ENCODE assay signal across 8 cellular contexts in genomic region chr17:309361-309888, GRCh38. TPM values are rescaled to one million over a fixed set of nuclear protein-coding genes. Genes with fewer than 3 reads are reported as not detected.
DNase-seq lines count a peak whose midpoint lies in the region; ATAC-seq and TF ChIP-seq lines count a peak whose summit lies in the region.

No MANE protein-coding gene starts in this region.

- H3K27me3 ChIP-seq in CD4-positive, CD25-positive, alpha-beta regulatory T cell (ENCODE audit: control insufficient read depth, insufficient read depth, low read length), result no peaks in the 10 kb centered on the region

- no peaks in the 10 kb centered on the region for H3K36me3 ChIP-seq in CD4-positive, CD25-positive, alpha-beta regulatory T cell (ENCODE audit: control insufficient read depth, insufficient read depth, low read length)

- no peaks in the 10 kb centered on the region for H3K36me3 Mint-ChIP-seq in CD4-positive, CD25-positive, alpha-beta regulatory T cell
- no peaks in the 10 kb centered on the region for H3K36me3 Mint-ChIP-seq in chondrocyte (ENCODE audit: low read depth)
- no peaks in the 10 kb centered on the region for H3K36me3 Mint-ChIP-seq in naive thymus-derived CD8-positive, alpha-beta T cell

- peak; percentile 30 to 35 for ATAC-seq in CD4-positive, CD25-positive, alpha-beta regulatory T cell (ENCODE audit: low read depth in 2 of 2)
- peak; percentile 69 to 78 for ATAC-seq in naive thymus-derived CD8-positive, alpha-beta T cell
- ATAC-seq in HG02678 (IDR thresholded peaks at IDR 0.05; ENCODE audit: unreplicated experiment) (no peak), GM21717 (IDR thresholded peaks at IDR 0.05; ENCODE audit: unreplicated experiment) (no peak), GM21576 (IDR thresholded peaks at IDR 0.05; ENCODE audit: unreplicated experiment) (no peak)

- no peak overlapping the region for H3K4me3 ChIP-seq in CD4-positive, CD25-positive, alpha-beta regulatory T cell (ENCODE audit: low read depth, low read length)
- H3K4me3 ChIP-seq in Jurkat, Clone E6-1 (ENCODE audit: low read length), result no peak overlapping the region

- no peaks in the 10 kb centered on the region for H3K4me1 Mint-ChIP-seq in CD4-positive, CD25-positive, alpha-beta regulatory T cell
- no peaks in the 10 kb centered on the region for H3K4me1 Mint-ChIP-seq in chondrocyte (ENCODE audit: low read depth)
- peaks cover 0 to 3% (median under 1%) of the 10 kb centered on the region in 4 donors for H3K4me1 Mint-ChIP-seq in naive thymus-derived CD8-positive, alpha-beta T cell

- peak; percentile 78 for TF ChIP-seq CTCF in chondrocyte (IDR thresholded peaks at IDR 0.05)

- H3K27ac Mint-ChIP-seq in CD4-positive, CD25-positive, alpha-beta regulatory T cell, result no peak overlapping the region
- no peak overlapping the region for H3K27ac Mint-ChIP-seq in chondrocyte (ENCODE audit: unreplicated experiment)
- H3K27ac Mint-ChIP-seq in naive thymus-derived CD8-positive, alpha-beta T cell, result no peak overlapping the region

- H3K27ac ChIP-seq in CD4-positive, CD25-positive, alpha-beta regulatory T cell (ENCODE audit: insufficient read depth, low read length, poor library complexity, severe bottlenecking), result no peak overlapping the region

- H3K9me3 Mint-ChIP-seq in CD4-positive, CD25-positive, alpha-beta regulatory T cell, result no peaks in the 10 kb centered on the region
- H3K9me3 Mint-ChIP-seq in chondrocyte (ENCODE audit: low read depth), result no peaks in the 10 kb centered on the region
- H3K9me3 Mint-ChIP-seq in naive thymus-derived CD8-positive, alpha-beta T cell, result peaks cover 0 to 3% (median 0%) of the 10 kb centered on the region in 9 donors

- H3K9me3 ChIP-seq in CD4-positive, CD25-positive, alpha-beta regulatory T cell (ENCODE audit: control insufficient read depth in 2 of 2, low read length in 2 of 2), result no peaks in the 10 kb centered on the region

- H3K27me3 Mint-ChIP-seq in CD4-positive, CD25-positive, alpha-beta regulatory T cell, result no peaks in the 10 kb centered on the region
- peaks cover 10% of the 10 kb centered on the region for H3K27me3 Mint-ChIP-seq in chondrocyte (ENCODE audit: low read depth)
- peaks cover 0 to under 1% (median 0%) of the 10 kb centered on the region in 5 donors for H3K27me3 Mint-ChIP-seq in naive thymus-derived CD8-positive, alpha-beta T cell

- DNase-seq in CD4-positive, CD25-positive, alpha-beta regulatory T cell, result no peak
- peak; percentile 41 for DNase-seq in Jurkat, Clone E6-1 (ENCODE audit: low read depth, low spot score)
- DNase-seq in chondrocyte (ENCODE audit: low spot score) (peak; percentile 59), HUDEP-2 (lab: John Stamatoyannopoulos, UW; ENCODE audit: unreplicated experiment in 76 of 76) (no peak)
- peak in 6 of 10 donors; percentile 25 to 47 (median 30) for DNase-seq in naive thymus-derived CD8-positive, alpha-beta T cell

- POLR2A ChIA-PET in naive thymus-derived CD8-positive, alpha-beta T cell (lab: Charles Lee), result interaction anchor here (1.4 kb wide), 1 partner anchor 77 kb away, joined by 3 read pairs; no protein-coding TSS in a partner anchor

- no peak overlapping the region for H3K4me3 Mint-ChIP-seq in CD4-positive, CD25-positive, alpha-beta regulatory T cell
- no peak overlapping the region for H3K4me3 Mint-ChIP-seq in chondrocyte (ENCODE audit: unreplicated experiment)
- H3K4me3 Mint-ChIP-seq in naive thymus-derived CD8-positive, alpha-beta T cell, result no peak overlapping the region

- H3K4me1 ChIP-seq in CD4-positive, CD25-positive, alpha-beta regulatory T cell (ENCODE audit: control insufficient read depth, insufficient read depth, low read length, poor library complexity, severe bottlenecking), result no peaks in the 10 kb centered on the region

RNA-seq across cellular contexts. Expression of gene RPH3AL, which starts 43.2 kb away (rescaled TPM):
- 5.6 TPM for total RNA-seq in CD4-positive, CD25-positive, alpha-beta regulatory T cell
- 1 to 10 TPM in 2 of 4 donors, under 1 TPM in 2; 0.65 to 4.8 (median 1.9) TPM for polyA plus RNA-seq in CD4-positive, CD25-positive, alpha-beta regulatory T cell
- polyA plus RNA-seq in Jurkat, Clone E6-1 (2012; ENCODE audit: insufficient read depth, insufficient read length), result 6.2 TPM
- total RNA-seq in chondrocyte, result 3.4 to 4.1 TPM (median 4.0 TPM) in 3 replicates
- 10 to 100 TPM; 26.4 to 30.0 TPM for total RNA-seq in naive thymus-derived CD8-positive, alpha-beta T cell
- 1 to 10 TPM; 1.9 to 5.7 (median 2.7) TPM for polyA plus RNA-seq in naive thymus-derived CD8-positive, alpha-beta T cell

Comparison
In these comparisons a context has a peak if more than half of its experiments do, and no peak if none do; other contexts are left out.
1. ATAC-seq: peak in CD4-positive, CD25-positive, alpha-beta regulatory T cell (2 of 2) and naive thymus-derived CD8-positive, alpha-beta T cell (2 of 2); none in HG02678 (single experiment), GM21717 (single experiment) and GM21576 (single experiment).
2. DNase-seq: peak in Jurkat, Clone E6-1 (single experiment), chondrocyte (single experiment) and naive thymus-derived CD8-positive, alpha-beta T cell (6 of 10); none in CD4-positive, CD25-positive, alpha-beta regulatory T cell (0 of 3) and HUDEP-2 (0 of 76).